Comparison of ENCODE assay signal across 1 cellular context in genomic region chr1:160406131-160406968, GRCh38.
TF ChIP-seq lines count a peak whose summit lies in the region.

No MANE protein-coding gene starts in this region.

TF ChIP-seq in H1, 55 proteins besides CTCF, POLR2A, EP300 and RAD21:
- TF ChIP-seq TAF7 (optimal IDR thresholded peaks at IDR 0.05; ENCODE audit: borderline replicate concordance, low read depth, low read length) = no peak
- no peak for TF ChIP-seq PHF8 (conservative IDR thresholded peaks at IDR 0.05; ENCODE audit: low read depth, low read length)
- TF ChIP-seq CEBPB (IDR thresholded peaks at IDR 0.05; ENCODE audit: low read depth, low read length) = no peak
- no peak for TF ChIP-seq ASH2L (IDR thresholded peaks at IDR 0.05; ENCODE audit: low read length)
- no peak for TF ChIP-seq RBBP5 (IDR thresholded peaks at IDR 0.05; ENCODE audit: borderline replicate concordance, low read depth, low read length)
- no peak for TF ChIP-seq TAF1 (IDR thresholded peaks at IDR 0.05; ENCODE audit: low read depth, low read length)
- no peak for TF ChIP-seq SIX5 (IDR thresholded peaks at IDR 0.05; ENCODE audit: low read depth, low read length)
- TF ChIP-seq POU5F1 (IDR thresholded peaks at IDR 0.05; ENCODE audit: low read depth, low read length) = no peak
- no peak for TF ChIP-seq SRF (IDR thresholded peaks at IDR 0.05; ENCODE audit: low read depth, low read length)
- TF ChIP-seq CBX8 (IDR thresholded peaks at IDR 0.05; ENCODE audit: borderline replicate concordance, low read depth, low read length) = no peak
- no peak for TF ChIP-seq TEAD4 (IDR thresholded peaks at IDR 0.05; ENCODE audit: low read depth, low read length)
- no peak for TF ChIP-seq JUND (IDR thresholded peaks at IDR 0.05; ENCODE audit: low read length)
